8 cellular contexts compared by ENCODE assay signal in the genomic region with DNA sequence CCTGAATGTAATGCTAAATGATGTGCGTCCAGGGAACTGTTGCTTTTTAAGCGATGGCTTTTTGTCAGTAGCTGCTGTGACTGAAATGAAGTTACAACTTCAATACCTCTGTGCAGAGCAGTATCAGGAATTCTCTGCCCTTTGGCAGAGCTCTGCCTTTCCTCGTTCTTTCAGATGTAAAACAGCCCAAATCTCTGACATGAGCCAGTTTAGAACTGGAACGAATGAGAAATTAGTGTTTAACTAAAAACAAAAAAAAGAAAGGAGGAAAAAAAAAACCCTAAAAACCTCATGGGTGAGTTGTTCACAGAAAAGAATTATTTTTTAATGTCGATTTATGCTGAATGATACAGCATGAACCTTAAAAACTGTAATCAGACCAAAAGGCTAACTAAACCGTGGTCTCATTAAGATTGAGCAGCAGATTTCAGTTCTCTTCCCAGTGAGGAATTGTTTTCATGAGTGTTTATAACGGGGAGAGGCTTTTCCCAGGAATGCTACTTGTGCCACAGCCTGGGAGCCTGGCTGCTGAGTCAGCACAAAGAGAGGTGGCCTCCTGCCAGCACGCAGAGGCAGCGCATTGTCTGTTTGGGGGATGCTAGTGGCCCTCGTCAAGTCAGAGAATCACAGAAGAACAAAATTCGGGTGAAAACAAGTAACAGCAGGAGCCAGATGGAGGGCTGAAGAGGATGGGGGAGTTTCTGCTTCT.
A peak's percentile ranks its signal among the peaks of the same experiment; 100 is the strongest.
DNase-seq lines count a peak whose midpoint lies in the region; ATAC-seq and FAIRE-seq lines count a peak whose summit lies in the region.

No MANE protein-coding gene starts in this region.

- no peak for ATAC-seq in GM19324 (IDR thresholded peaks at IDR 0.05; ENCODE audit: low FRiP score, unreplicated experiment)

- FAIRE-seq in urothelium cell line (lab: Jason Lieb, UNC) = peak; percentile 50

- DNase-seq in NCI-H510A treated with DMSO at 0.1 percent for 48 hours (lab: John Stamatoyannopoulos, UW) (peak; percentile 3), NCI-H510A (lab: John Stamatoyannopoulos, UW) (no peak), ecto neural progenitor cell (ENCODE audit: low spot score) (peak; percentile 82), lung microvascular endothelial cell (ENCODE audit: low read depth in 2 of 2) (peak; percentile 53 to 88), urothelium cell line (ENCODE audit: low spot score) (peak; percentile 87)
- no peak for DNase-seq in activated CD8-positive, alpha-beta memory T cell treated with anti-CD3 and anti-CD28 coated beads, Interleukin-2, amount 50 U/mL, for 48 hours
- DNase-seq in stimulated activated CD4-positive, alpha-beta T cell treated with anti-CD3 and anti-CD28 coated beads, Interleukin-2, amount 100 ng/mL, for 24 hours = no peak

Comparison
In these comparisons a context has a peak if more than half of its experiments do, and no peak if none do; other contexts are left out.
1. DNase-seq: peak in NCI-H510A treated with DMSO at 0.1 percent for 48 hours (single experiment), ecto neural progenitor cell (single experiment), lung microvascular endothelial cell (2 of 2) and urothelium cell line (single experiment); none in NCI-H510A (single experiment), activated CD8-positive, alpha-beta memory T cell treated with anti-CD3 and anti-CD28 coated beads, Interleukin-2, amount 50 U/mL, for 48 hours (single experiment) and stimulated activated CD4-positive, alpha-beta T cell treated with anti-CD3 and anti-CD28 coated beads, Interleukin-2, amount 100 ng/mL, for 24 hours (0 of 2).